ENCODE assay signal across 24 cellular contexts in genomic region chr9:8437259-8437658, GRCh38.
"Had no signal": no experiment of that assay in that cellular context is flagged by ENCODE, and none has a peak within 500 bp of the region (broad histone marks: within the 10 kb centered on the region; RNA-seq: fewer than 3 reads in every experiment).

No MANE protein-coding gene starts in this region.

- H3K27me3 ChIP-seq: colonic mucosa, esophagus muscularis mucosa, foreskin keratinocyte, gastroesophageal sphincter, heart left ventricle, left lung, sigmoid colon, spleen, suprapubic skin, transverse colon, upper lobe of right lung, uterus had no signal

- H3K36me3 Mint-ChIP-seq: naive thymus-derived CD4-positive, alpha-beta T cell; stimulated activated naive B cell treated with anti-CD40 and anti-IgM and Interleukin-4, amounts not matched to agents 10 μg/mL and 1 μg/mL and 100 μg/mL, for 72 hours had no signal

- H3K36me3 ChIP-seq: colonic mucosa, esophagus muscularis mucosa, gastroesophageal sphincter, heart left ventricle, left lung, prostate gland, sigmoid colon, spleen, suprapubic skin, transverse colon, upper lobe of right lung, uterus had no signal

- H3K4me1 ChIP-seq: colonic mucosa, esophagus muscularis mucosa, foreskin keratinocyte, gastroesophageal sphincter, left lung, prostate gland, sigmoid colon, spleen, suprapubic skin, transverse colon, upper lobe of right lung, uterus had no signal

- H3K27me3 Mint-ChIP-seq: dendritic cell treated with granulocyte-macrophage colony-stimulating factor and Interleukin-4, amounts not matched to agents 40 ng/mL and 50 ng/mL, for 4 days; naive thymus-derived CD4-positive, alpha-beta T cell; stimulated activated naive B cell treated with anti-CD40 and anti-IgM and Interleukin-4, amounts not matched to agents 10 μg/mL and 1 μg/mL and 100 μg/mL, for 72 hours; stimulated activated naive CD8-positive, alpha-beta T cell treated with anti-CD3 and anti-CD28 coated beads, Interleukin-15, Interleukin-2, amounts not matched to agents 100 ng/mL and 50 ng/mL, for 24 hours had no signal

- H3K9me3 ChIP-seq: colonic mucosa, esophagus muscularis mucosa, gastroesophageal sphincter, heart left ventricle, left lung, prostate gland, sigmoid colon, spleen, suprapubic skin, transverse colon, upper lobe of right lung, uterus had no signal

- DNase-seq: colonic mucosa; effector memory CD4-positive, alpha-beta T cell; foreskin keratinocyte; heart left ventricle; hippocampal formation; left cardiac atrium; left lung; midbrain; naive thymus-derived CD4-positive, alpha-beta T cell; nucleus accumbens; right cardiac atrium; sigmoid colon; spleen; stimulated activated CD4-positive, alpha-beta T cell treated with anti-CD3 and anti-CD28 coated beads, Interleukin-4, amount 100 ng/mL, for 4 hours; stimulated activated naive B cell treated with anti-CD40 and anti-IgM and Interleukin-4, amounts not matched to agents 10 μg/mL and 1 μg/mL and 100 μg/mL, for 72 hours; transverse colon; upper lobe of right lung; uterus had no signal

- H3K4me3 Mint-ChIP-seq: dendritic cell treated with granulocyte-macrophage colony-stimulating factor and Interleukin-4, amounts not matched to agents 40 ng/mL and 50 ng/mL, for 4 days; naive thymus-derived CD4-positive, alpha-beta T cell; stimulated activated naive B cell treated with anti-CD40 and anti-IgM and Interleukin-4, amounts not matched to agents 10 μg/mL and 1 μg/mL and 100 μg/mL, for 72 hours; stimulated activated naive CD8-positive, alpha-beta T cell treated with anti-CD3 and anti-CD28 coated beads, Interleukin-15, Interleukin-2, amounts not matched to agents 100 ng/mL and 50 ng/mL, for 24 hours had no signal

- ATAC-seq: foreskin keratinocyte; gastroesophageal sphincter; heart left ventricle; left cardiac atrium; left lung; naive thymus-derived CD4-positive, alpha-beta T cell; right cardiac atrium; upper lobe of right lung had no signal

- H3K27ac Mint-ChIP-seq: dendritic cell treated with granulocyte-macrophage colony-stimulating factor and Interleukin-4, amounts not matched to agents 40 ng/mL and 50 ng/mL, for 4 days had no signal

- H3K4me3 ChIP-seq: colonic mucosa, esophagus muscularis mucosa, gastroesophageal sphincter, heart left ventricle, left lung, prostate gland, sigmoid colon, spleen, suprapubic skin, transverse colon, upper lobe of right lung, uterus had no signal

- H3K27ac ChIP-seq: colonic mucosa, esophagus muscularis mucosa, foreskin keratinocyte, gastroesophageal sphincter, heart left ventricle, left lung, prostate gland, sigmoid colon, spleen, suprapubic skin, transverse colon, upper lobe of right lung, uterus had no signal
